Comparison of ENCODE assay signal across 7 cellular contexts in the genomic region with DNA sequence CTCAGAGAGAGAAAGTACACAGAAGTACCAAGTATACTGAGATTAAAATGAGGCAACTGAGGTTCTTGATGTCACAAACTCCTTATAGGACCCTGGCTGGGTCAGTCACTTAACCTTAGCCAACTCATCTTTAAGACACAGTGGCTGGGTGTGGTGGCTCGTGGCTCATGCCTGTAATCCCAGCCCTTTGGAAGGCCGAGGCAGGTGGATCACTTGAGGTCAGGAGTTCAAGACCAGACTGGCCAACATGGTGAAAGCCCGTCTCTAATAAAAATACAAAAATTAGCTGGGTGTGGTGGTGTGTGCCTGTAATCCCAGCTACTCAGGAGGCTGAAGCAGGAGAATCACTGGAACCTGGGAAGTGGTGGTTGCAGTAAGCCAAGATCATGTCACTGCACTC.
DNase-seq lines count a peak whose midpoint lies in the region; ATAC-seq and TF ChIP-seq lines count a peak whose summit lies in the region.
"Not testable (repeated sequence)": the region's sequence is repeated elsewhere in the genome, so short reads cannot be mapped to it uniquely, and the experiment has no call there.

No MANE protein-coding gene starts in this region.

- H3F3A ChIP-seq in neural progenitor cell (ENCODE audit: low read depth) (peaks cover 32% of the 10 kb centered on the region), smooth muscle cell (ENCODE audit: low read depth) (peaks cover 30% of the 10 kb centered on the region)

- not testable (repeated sequence) for H3K27me3 ChIP-seq in BLaER1; DND-41 (ENCODE audit: insufficient read depth, low read length, poor library complexity); neural progenitor cell; smooth muscle cell (ENCODE audit: low read depth)

- H3K27me3 Mint-ChIP-seq in activated CD4-positive, alpha-beta T cell treated with anti-CD3 and anti-CD28 coated beads, Interleukin-2, amount 10 ng/mL, durations not matched to agents 24 days and 14 days; glutamatergic neuron (ENCODE audit: unreplicated experiment); neural progenitor cell (ENCODE audit: insufficient read depth, low read depth): not testable (repeated sequence)

- H3K4me1 Mint-ChIP-seq in activated CD4-positive, alpha-beta T cell treated with anti-CD3 and anti-CD28 coated beads, Interleukin-2, amount 10 ng/mL, durations not matched to agents 24 days and 14 days, result peaks cover 44% of the 10 kb centered on the region
- peaks cover 29% of the 10 kb centered on the region for H3K4me1 Mint-ChIP-seq in glutamatergic neuron (ENCODE audit: low read depth, unreplicated experiment)
- peaks cover 31% of the 10 kb centered on the region for H3K4me1 Mint-ChIP-seq in neural progenitor cell

- not testable (repeated sequence) for H3K36me3 ChIP-seq in BLaER1; DND-41 (ENCODE audit: insufficient read depth, low read length); mucosa of descending colon (ENCODE audit: low read depth); neural progenitor cell; smooth muscle cell (ENCODE audit: low read depth)

- H3K4me2 ChIP-seq in BLaER1 (peak overlapping the region; percentile 66), DND-41 (ENCODE audit: insufficient read depth, low read length) (peak overlapping the region; percentile 29; the same call in 1 of the 2 replicates)
- H3K4me2 ChIP-seq in neural progenitor cell, smooth muscle cell: not testable (repeated sequence)

- H3K36me3 Mint-ChIP-seq in activated CD4-positive, alpha-beta T cell treated with anti-CD3 and anti-CD28 coated beads, Interleukin-2, amount 10 ng/mL, durations not matched to agents 24 days and 14 days (ENCODE audit: low read depth), result peaks cover 22% of the 10 kb centered on the region
- not testable (repeated sequence) for H3K36me3 Mint-ChIP-seq in glutamatergic neuron (ENCODE audit: unreplicated experiment); neural progenitor cell

- not testable (repeated sequence) for H3K4me3 Mint-ChIP-seq in activated CD4-positive, alpha-beta T cell treated with anti-CD3 and anti-CD28 coated beads, Interleukin-2, amount 10 ng/mL, durations not matched to agents 24 days and 14 days; glutamatergic neuron (ENCODE audit: unreplicated experiment); neural progenitor cell

- H3K4me1 ChIP-seq in BLaER1 (peaks cover 50% of the 10 kb centered on the region), DND-41 (ENCODE audit: insufficient read depth, low read length) (peaks cover 84% of the 10 kb centered on the region), neural progenitor cell (peaks cover 38% of the 10 kb centered on the region), smooth muscle cell (ENCODE audit: low read depth) (peaks cover 36% of the 10 kb centered on the region)
- H3K4me1 ChIP-seq in mucosa of descending colon (ENCODE audit: low read depth), result not testable (repeated sequence)

- not testable (repeated sequence) for ATAC-seq in DND-41 (ENCODE audit: insufficient read depth, low read depth)
- peak; percentile 17 for ATAC-seq in mucosa of descending colon

- DNase-seq in DND-41; glutamatergic neuron; mucosa of descending colon; neural progenitor cell (ENCODE audit: low spot score); smooth muscle cell (lab: John Stamatoyannopoulos, UW; ENCODE audit: unreplicated experiment): not testable (repeated sequence)
- DNase-seq in activated CD4-positive, alpha-beta T cell treated with anti-CD3 and anti-CD28 coated beads, Interleukin-2, amount 10 ng/mL, durations not matched to agents 24 days and 14 days, result peak; percentile 42

- peaks cover 11% of the 10 kb centered on the region for H3K9me3 Mint-ChIP-seq in activated CD4-positive, alpha-beta T cell treated with anti-CD3 and anti-CD28 coated beads, Interleukin-2, amount 10 ng/mL, durations not matched to agents 24 days and 14 days
- peaks cover 13% of the 10 kb centered on the region for H3K9me3 Mint-ChIP-seq in glutamatergic neuron (ENCODE audit: unreplicated experiment)
- peaks cover 12% of the 10 kb centered on the region for H3K9me3 Mint-ChIP-seq in neural progenitor cell

- H3K9ac ChIP-seq in BLaER1; neural progenitor cell; smooth muscle cell (ENCODE audit: low read depth): not testable (repeated sequence)
- peak overlapping the region; percentile 27; the same call in 1 of the 2 replicates for H3K9ac ChIP-seq in DND-41 (ENCODE audit: low read depth, low read length)

- H3K4me3 ChIP-seq in BLaER1; DND-41 (ENCODE audit: low read depth in 1 of 2, low read length in 2 of 2); mucosa of descending colon; neural progenitor cell; smooth muscle cell: not testable (repeated sequence)

- not testable (repeated sequence) for H3K9me3 ChIP-seq in BLaER1; DND-41 (ENCODE audit: insufficient read depth, low read length, severe bottlenecking); mucosa of descending colon; neural progenitor cell (ENCODE audit: low read depth); smooth muscle cell (replicated peaks; ENCODE audit: low read depth)

- H4K20me1 ChIP-seq in BLaER1, result peaks cover 88% of the 10 kb centered on the region
- peaks cover 15% of the 10 kb centered on the region; the same call in 1 of the 2 replicates for H4K20me1 ChIP-seq in DND-41 (ENCODE audit: insufficient read depth, low read length)
- not testable (repeated sequence) for H4K20me1 ChIP-seq in neural progenitor cell (ENCODE audit: low read depth); smooth muscle cell (ENCODE audit: low read depth)

- 86% methylated on average over 3 of the region's 3 CpGs for WGBS in smooth muscle cell (ENCODE audit: low lambda C conversion rate)

- H3K27ac Mint-ChIP-seq in activated CD4-positive, alpha-beta T cell treated with anti-CD3 and anti-CD28 coated beads, Interleukin-2, amount 10 ng/mL, durations not matched to agents 24 days and 14 days; neural progenitor cell: not testable (repeated sequence)
- peak overlapping the region; percentile 91 for H3K27ac Mint-ChIP-seq in glutamatergic neuron (ENCODE audit: unreplicated experiment)

- not testable (repeated sequence) for TF ChIP-seq CTCF in DND-41 (IDR thresholded peaks at IDR 0.05; ENCODE audit: borderline replicate concordance, extremely low read depth, low read length, poor library complexity, severe bottlenecking); glutamatergic neuron (IDR thresholded peaks at IDR 0.05; ENCODE audit: partially characterized antibody, unreplicated experiment); mucosa of descending colon (IDR thresholded peaks at IDR 0.05); neural progenitor cell (IDR thresholded peaks at IDR 0.05); smooth muscle cell (IDR thresholded peaks at IDR 0.05; ENCODE audit: borderline replicate concordance, insufficient read depth, poor library complexity, severe bottlenecking)

- intact Hi-C loops in activated CD4-positive, alpha-beta T cell treated with anti-CD3 and anti-CD28 coated beads, Interleukin-2, amount 10 ng/mL, durations not matched to agents 24 days and 14 days (cut with micrococcal nuclease); mucosa of descending colon (cut with DNase I, micrococcal nuclease): not testable (repeated sequence)

- H2AFZ ChIP-seq in DND-41 (ENCODE audit: low read depth, low read length); neural progenitor cell (replicated peaks); smooth muscle cell (ENCODE audit: low read depth): not testable (repeated sequence)

- H3K79me2 ChIP-seq in DND-41 (ENCODE audit: insufficient read depth, low read length), result peaks cover 97% of the 10 kb centered on the region
- peaks cover 63% of the 10 kb centered on the region for H3K79me2 ChIP-seq in neural progenitor cell (ENCODE audit: low read depth)
- H3K79me2 ChIP-seq in smooth muscle cell (ENCODE audit: low read depth), result peaks cover 81% of the 10 kb centered on the region

- H3K27ac ChIP-seq in BLaER1 (peak overlapping the region; percentile 38; the same call in 1 of the 2 replicates), DND-41 (ENCODE audit: low read length) (peak overlapping the region; percentile 79), neural progenitor cell (peak overlapping the region; percentile 62), smooth muscle cell (ENCODE audit: low read depth) (peak overlapping the region; percentile 42)
